9 cellular contexts compared by ENCODE assay signal in genomic region chr11:100684101-100685065, GRCh38. TPM values are rescaled to one million over a fixed set of nuclear protein-coding genes. Genes with fewer than 3 reads are reported as not detected.
DNase-seq lines count a peak whose midpoint lies in the region; ATAC-seq and TF ChIP-seq lines count a peak whose summit lies in the region.
"Had no signal": no experiment of that assay in that cellular context is flagged by ENCODE, and none has a peak within 500 bp of the region (broad histone marks: within the 10 kb centered on the region; RNA-seq: fewer than 3 reads in every experiment).

No MANE protein-coding gene starts in this region.

- DNase-seq in natural killer cell: no peak
- DNase-seq in natural killer cell treated with Interleukin-12 subunit alpha and Interleukin-12 subunit beta and Interleukin-15 and Interleukin-18, amount 100 ng/mL, for 72 hours (ENCODE audit: low spot score): no peak
- DNase-seq in mammary epithelial cell: peak; percentile 71
- DNase-seq in uterus: no peak
- no peak for DNase-seq in left cardiac atrium
- no peak for DNase-seq in lower lobe of right lung
- no peak for DNase-seq in hepatocyte (ENCODE audit: low spot score)
- DNase-seq: CD4-positive, alpha-beta memory T cell had no signal

- no peaks in the 10 kb centered on the region for H3K27me3 Mint-ChIP-seq in natural killer cell (ENCODE audit: low read depth in 2 of 2)
- H3K27me3 Mint-ChIP-seq in natural killer cell treated with Interleukin-12 subunit alpha and Interleukin-12 subunit beta and Interleukin-15 and Interleukin-18, amount 100 ng/mL, for 72 hours: no peaks in the 10 kb centered on the region

- H3K36me3 ChIP-seq in mammary epithelial cell (ENCODE audit: insufficient read depth, low read length) (no peaks in the 10 kb centered on the region), uterus (no peaks in the 10 kb centered on the region), lower lobe of right lung (no peaks in the 10 kb centered on the region), hepatocyte (replicated peaks; ENCODE audit: insufficient read depth, low read depth) (no peaks in the 10 kb centered on the region)

- H3K4me1 Mint-ChIP-seq in natural killer cell: peaks cover 43 to 62% of the 10 kb centered on the region in 2 donors
- peaks cover 26 to 40% of the 10 kb centered on the region in 2 donors for H3K4me1 Mint-ChIP-seq in natural killer cell treated with Interleukin-12 subunit alpha and Interleukin-12 subunit beta and Interleukin-15 and Interleukin-18, amount 100 ng/mL, for 72 hours (ENCODE audit: low read depth in 2 of 2)

- no peaks in the 10 kb centered on the region for H3K9me3 Mint-ChIP-seq in natural killer cell
- no peaks in the 10 kb centered on the region for H3K9me3 Mint-ChIP-seq in natural killer cell treated with Interleukin-12 subunit alpha and Interleukin-12 subunit beta and Interleukin-15 and Interleukin-18, amount 100 ng/mL, for 72 hours

- TF ChIP-seq POLR2A in uterus (IDR thresholded peaks at IDR 0.05): no peak

- H2AFZ ChIP-seq in mammary epithelial cell (ENCODE audit: low read depth, low read length): no peak overlapping the region
- no peak overlapping the region for H2AFZ ChIP-seq in hepatocyte

- peak overlapping the region; percentile 65 for H3K9ac ChIP-seq in mammary epithelial cell (ENCODE audit: insufficient read depth, low read length)

- TSS peak; percentile 49 for BruUV-seq in mammary epithelial cell (replicated peaks; lab: Mats Ljungman, UMichigan)

- H3K9me3 ChIP-seq in mammary epithelial cell (replicated peaks; ENCODE audit: insufficient read depth, low read length) (no peaks in the 10 kb centered on the region), uterus (no peaks in the 10 kb centered on the region), lower lobe of right lung (no peaks in the 10 kb centered on the region), hepatocyte (ENCODE audit: low read depth) (no peaks in the 10 kb centered on the region)

- H3K36me3 Mint-ChIP-seq in natural killer cell: no peaks in the 10 kb centered on the region
- H3K36me3 Mint-ChIP-seq in natural killer cell treated with Interleukin-12 subunit alpha and Interleukin-12 subunit beta and Interleukin-15 and Interleukin-18, amount 100 ng/mL, for 72 hours: no peaks in the 10 kb centered on the region
- H3K36me3 Mint-ChIP-seq: CD4-positive, alpha-beta memory T cell had no signal

- intact Hi-C loops in natural killer cell (cut with micrococcal nuclease) (loop anchor here (5.0 to 10.0 kb wide), 2 partner anchors 37 to 180 kb away; no protein-coding TSS in a partner anchor), mammary epithelial cell (cut with micrococcal nuclease) (loop anchor here (10.0 kb wide), 1 partner anchor 140 kb away; no protein-coding TSS in a partner anchor), uterus (cut with DNase I; ENCODE audit: low total_unique reads) (no loop called here), left cardiac atrium (cut with DNase I) (loop anchor here (5.0 to 10.0 kb wide), 4 partner anchors 107 to 248 kb away; no protein-coding TSS in a partner anchor), lower lobe of right lung (cut with DNase I) (loop anchor here (5.0 kb wide), 1 partner anchor 168 kb away; no protein-coding TSS in a partner anchor)

- 77% methylated on average over 6 of the region's 6 CpGs for WGBS in mammary epithelial cell (ENCODE audit: low coverage, missing lambda C conversion rate)
- WGBS in hepatocyte (ENCODE audit: low lambda C conversion rate, missing lambda C conversion rate): 59% methylated on average over 6 of the region's 6 CpGs

- peak overlapping the region; percentile 36 for H3K4me3 Mint-ChIP-seq in natural killer cell
- H3K4me3 Mint-ChIP-seq in natural killer cell treated with Interleukin-12 subunit alpha and Interleukin-12 subunit beta and Interleukin-15 and Interleukin-18, amount 100 ng/mL, for 72 hours: no peak overlapping the region
- H3K4me3 Mint-ChIP-seq: CD4-positive, alpha-beta memory T cell had no signal

- H3K79me2 ChIP-seq in mammary epithelial cell (ENCODE audit: insufficient read depth, low read length) (peaks cover 6% of the 10 kb centered on the region), hepatocyte (peaks cover 14% of the 10 kb centered on the region)

- H3K27ac ChIP-seq in mammary epithelial cell (ENCODE audit: insufficient read depth, low read depth, low read length) (peak overlapping the region; percentile 71), uterus (peak overlapping the region; percentile 86 to 89), lower lobe of right lung (no peak overlapping the region), hepatocyte (no peak overlapping the region)

- H3K4me1 ChIP-seq in mammary epithelial cell (ENCODE audit: insufficient read depth, low read length) (peaks cover 32% of the 10 kb centered on the region), uterus (no peaks in the 10 kb centered on the region), lower lobe of right lung (peaks cover 10% of the 10 kb centered on the region), hepatocyte (ENCODE audit: insufficient read depth) (peaks cover 15% of the 10 kb centered on the region)

- in situ Hi-C loops in mammary epithelial cell (cut with MboI; ENCODE audit: low sequenced_read_pairs in 2 of 2): loop anchor here in 1 of 2 donors (10.0 kb wide), 1 partner anchor 170 kb away; no protein-coding TSS in a partner anchor

- dilution Hi-C loops in mammary epithelial cell (cut with HindIII; ENCODE audit: low sequenced_read_pairs): no loop called here

- H3K4me3 ChIP-seq in mammary epithelial cell (replicated peaks in 1 of 3; ENCODE audit: insufficient read depth in 1 of 3, low read depth in 2 of 3, low read length in 3 of 3): no peak overlapping the region
- no peak overlapping the region for H3K4me3 ChIP-seq in uterus
- H3K4me3 ChIP-seq in lower lobe of right lung: no peak overlapping the region
- no peak overlapping the region for H3K4me3 ChIP-seq in hepatocyte

- no peak for TF ChIP-seq CTCF in natural killer cell (IDR thresholded peaks at IDR 0.05)
- TF ChIP-seq CTCF in mammary epithelial cell (conservative IDR thresholded peaks at IDR 0.05 in 1 of 2, IDR thresholded peaks at IDR 0.05 in 1 of 2; ENCODE audit: extremely low read depth in 1 of 2, insufficient read depth in 1 of 2, low read depth in 1 of 2, low read length in 2 of 2): no peak
- no peak for TF ChIP-seq CTCF in uterus (IDR thresholded peaks at IDR 0.05)
- no peak for TF ChIP-seq CTCF in lower lobe of right lung (IDR thresholded peaks at IDR 0.05)
- TF ChIP-seq CTCF in hepatocyte (IDR thresholded peaks at IDR 0.05; ENCODE audit: poor library complexity): no peak

- H3K9me2 ChIP-seq in hepatocyte (replicated peaks; ENCODE audit: insufficient read depth): no peaks in the 10 kb centered on the region

- CTCF ChIA-PET in mammary epithelial cell (lab: Charles Lee; ENCODE audit: low non-redundant PET): interaction anchor here (0.6 kb wide), 1 partner anchor 147 kb away, joined by 3 read pairs; no protein-coding TSS in a partner anchor

- H3K27ac Mint-ChIP-seq in natural killer cell: peak overlapping the region; percentile 37 to 67
- H3K27ac Mint-ChIP-seq in natural killer cell treated with Interleukin-12 subunit alpha and Interleukin-12 subunit beta and Interleukin-15 and Interleukin-18, amount 100 ng/mL, for 72 hours: no peak overlapping the region
- H3K27ac Mint-ChIP-seq: CD4-positive, alpha-beta memory T cell had no signal

- H3K4me2 ChIP-seq in mammary epithelial cell (ENCODE audit: insufficient read depth, low read depth, low read length) (peak overlapping the region; percentile 61), hepatocyte (no peak overlapping the region)

- H3K27me3 ChIP-seq in mammary epithelial cell (ENCODE audit: insufficient read depth, low read length): no peaks in the 10 kb centered on the region
- no peaks in the 10 kb centered on the region for H3K27me3 ChIP-seq in uterus
- peaks cover 4% of the 10 kb centered on the region for H3K27me3 ChIP-seq in lower lobe of right lung (ENCODE audit: low read depth)
- H3K27me3 ChIP-seq in hepatocyte: no peaks in the 10 kb centered on the region

- no peak for ATAC-seq in natural killer cell
- ATAC-seq in natural killer cell treated with Interleukin-12 subunit alpha and Interleukin-12 subunit beta and Interleukin-15 and Interleukin-18, amount 100 ng/mL, for 72 hours: no peak
- ATAC-seq in HG03159 (IDR thresholded peaks at IDR 0.05; ENCODE audit: unreplicated experiment): peak; percentile 29
- ATAC-seq in left cardiac atrium: no peak
- ATAC-seq in lower lobe of right lung: no peak

- H4K20me1 ChIP-seq in mammary epithelial cell (ENCODE audit: insufficient read depth, low read length): no peaks in the 10 kb centered on the region
- no peaks in the 10 kb centered on the region for H4K20me1 ChIP-seq in hepatocyte (ENCODE audit: insufficient read depth, poor library complexity, severe bottlenecking)

RNA-seq across cellular contexts. Expression of gene ARHGAP42, which starts 2.7 kb away (rescaled TPM):
- 1 to 10 TPM; 6.0 to 7.6 (median 6.4) TPM for total RNA-seq in natural killer cell
- 1 to 10 TPM; 1.6 to 5.1 TPM for total RNA-seq in natural killer cell treated with Interleukin-12 subunit alpha and Interleukin-12 subunit beta and Interleukin-15 and Interleukin-18, amount 100 ng/mL, for 72 hours
- total RNA-seq in mammary epithelial cell: 10 to 100 TPM in 1 of 2 donors, 1 to 10 TPM in 1; 6.0 to 17.0 TPM
- polyA plus RNA-seq in mammary epithelial cell: 2.6 TPM
- polyA minus RNA-seq in mammary epithelial cell: 2.9 TPM
- 10 to 100 TPM; 10.2 to 51.6 (median 21.1) TPM for total RNA-seq in uterus
- 10 to 100 TPM in 1 of 2 donors, 1 to 10 TPM in 1; 9.0 to 12.8 TPM for total RNA-seq in left cardiac atrium
- 16.3 TPM for total RNA-seq in lower lobe of right lung
- 26.5 and 36.0 TPM in 2 replicates for total RNA-seq in hepatocyte
- 8.7 and 11.5 TPM in 2 replicates for polyA plus RNA-seq in hepatocyte
- total RNA-seq: CD4-positive, alpha-beta memory T cell had no signal
- polyA plus RNA-seq: CD4-positive, alpha-beta memory T cell had no signal

Comparison
In these comparisons a context has a peak if more than half of its experiments do, and no peak if none do; other contexts are left out.
1. H3K27ac Mint-ChIP-seq: peak in natural killer cell (2 of 2); none in natural killer cell treated with Interleukin-12 subunit alpha and Interleukin-12 subunit beta and Interleukin-15 and Interleukin-18, amount 100 ng/mL, for 72 hours (0 of 2).
2. H3K27ac ChIP-seq: peak in mammary epithelial cell (single experiment) and uterus (2 of 2); none in lower lobe of right lung (single experiment) and hepatocyte (single experiment).